In the genomic region with DNA sequence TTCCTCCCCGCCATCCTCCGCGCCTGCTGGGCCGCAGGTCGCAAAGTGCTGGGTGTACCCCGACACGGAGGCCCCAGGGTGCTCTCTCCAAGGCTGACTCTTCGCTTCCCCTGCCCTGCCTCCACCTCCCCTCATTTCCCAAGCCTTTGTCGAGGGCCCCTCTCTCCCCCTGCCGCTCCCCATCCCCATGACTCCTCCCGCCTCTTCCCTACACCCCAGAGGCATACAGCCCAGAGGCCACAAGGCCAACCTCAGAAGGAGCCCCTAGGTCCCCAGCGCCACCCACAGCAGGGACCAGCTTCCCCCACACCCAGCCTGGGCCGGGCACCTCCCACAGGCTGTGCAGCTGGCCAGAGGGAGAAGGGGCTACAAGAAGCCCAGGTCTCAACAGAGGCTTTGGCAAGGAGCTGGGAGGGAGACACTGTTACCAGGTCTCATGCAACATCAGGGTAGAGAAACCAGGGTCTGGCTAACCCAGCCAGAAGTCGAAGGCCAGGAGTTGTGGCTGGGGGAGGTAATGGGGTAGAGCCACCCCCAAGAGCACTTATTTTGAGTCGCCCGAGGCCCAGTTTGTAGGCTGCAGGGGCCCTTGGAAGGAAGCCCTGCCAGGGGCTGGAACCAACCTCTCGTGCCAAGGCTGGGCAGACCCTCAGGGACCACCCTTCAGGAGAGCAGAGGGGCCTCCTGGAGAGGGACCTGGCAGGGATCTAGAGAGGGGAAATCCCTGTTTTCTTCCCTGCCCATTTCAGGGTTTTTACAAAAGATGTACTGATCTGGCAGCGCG, we compare ENCODE assay signal across 25 cellular contexts. TPM values are rescaled to one million over a fixed set of nuclear protein-coding genes. Genes with fewer than 3 reads are reported as not detected.
DNase-seq lines count a peak whose midpoint lies in the region; ATAC-seq, FAIRE-seq and TF ChIP-seq lines count a peak whose summit lies in the region.
"Had no signal": no experiment of that assay in that cellular context is flagged by ENCODE, and none has a peak within 500 bp of the region (broad histone marks: within the 10 kb centered on the region; RNA-seq: fewer than 3 reads in every experiment).

No MANE protein-coding gene starts in this region.

- no peak overlapping the region for H4K8ac ChIP-seq in H9 (replicated peaks; ENCODE audit: insufficient read length, low read depth, low read length)

- H2BK15ac ChIP-seq in H9 (ENCODE audit: low read depth, low read length), result no peak overlapping the region

- H4K5ac ChIP-seq in H9 (ENCODE audit: insufficient read length, low read depth, low read length), result no peak overlapping the region

- no peak for TF ChIP-seq POLR2A in HepG2 (IDR thresholded peaks at IDR 0.05; ENCODE audit: insufficient read depth in 1 of 2, low read depth in 2 of 2, low read length in 2 of 2)
- TF ChIP-seq POLR2A in H54 (IDR thresholded peaks at IDR 0.05; ENCODE audit: low read depth, low read length), result no peak

- H3K9me3 ChIP-seq in H9 (ENCODE audit: control insufficient read depth, low read depth, low read length), result no peaks in the 10 kb centered on the region
- H3K9me3 ChIP-seq in HepG2 (ENCODE audit: low read length), result no peaks in the 10 kb centered on the region

- H3K36me3 ChIP-seq in HepG2 (replicated peaks in 1 of 2; ENCODE audit: control insufficient read depth in 1 of 2, insufficient read depth in 2 of 2, low read length in 2 of 2), result peaks cover 5 to 41% of the 10 kb centered on the region in 2 experiments

- no peak overlapping the region for H3K4ac ChIP-seq in H9 (ENCODE audit: low read depth, low read length)

- H4K20me1 ChIP-seq in H9 (ENCODE audit: control insufficient read depth, insufficient read depth, insufficient read length) (no peaks in the 10 kb centered on the region), HepG2 (ENCODE audit: insufficient read depth, low read length) (no peaks in the 10 kb centered on the region)

- no peak overlapping the region for H4K91ac ChIP-seq in H9 (ENCODE audit: insufficient read length, low read depth, low read length)

- H3K79me2 ChIP-seq in H9 (ENCODE audit: insufficient read depth, low read length) (no peaks in the 10 kb centered on the region), HepG2 (ENCODE audit: insufficient read depth, low read length) (no peaks in the 10 kb centered on the region)

- H3K27me3 ChIP-seq in H9 (ENCODE audit: insufficient read depth, low read length) (no peaks in the 10 kb centered on the region), HepG2 (ENCODE audit: control insufficient read depth in 1 of 2, insufficient read depth in 2 of 2, low read length in 2 of 2) (no peaks in the 10 kb centered on the region)

- in situ Hi-C loops in HepG2 (cut with HindIII; ENCODE audit: extremely low pct_ligation_motif_present, low pct_unique_long_range_greater_than_20kb), result no loop called here

- H3T11ph ChIP-seq in H9 (ENCODE audit: low read length), result no peak overlapping the region

- no peak overlapping the region for H2BK5ac ChIP-seq in H9 (ENCODE audit: insufficient read length, low read length)

- WGBS in H9 (ENCODE audit: extremely low coverage, insufficient read length, low lambda C conversion rate), result no CpG with 5 or more reads among the region's 19 CpGs
- WGBS in HepG2 (ENCODE audit: low lambda C conversion rate), result 97% methylated on average over 15 of the region's 19 CpGs

- H3K4me3 ChIP-seq in HepG2 (replicated peaks in 1 of 3; ENCODE audit: insufficient read depth in 1 of 3, low read depth in 2 of 3, low read length in 3 of 3), result no peak overlapping the region
- H3K4me3 ChIP-seq: GM23248 had no signal

- H3K27ac Mint-ChIP-seq in H9, result no peak overlapping the region; a peak in 1 of 7 replicates
- H3K27ac Mint-ChIP-seq: activated naive CD4-positive, alpha-beta T cell treated with anti-CD3 and anti-CD28 coated beads, Interleukin-2, amount 10 ng/mL, durations not matched to agents 7 days and 5 days; CD4-positive, alpha-beta memory T cell had no signal

- ATAC-seq in HepG2, result no peak; the same call in 2 of the 3 replicates
- ATAC-seq in HG03521 (IDR thresholded peaks at IDR 0.05; ENCODE audit: unreplicated experiment), result no peak

- no peak overlapping the region for H3K27ac ChIP-seq in H9 (ENCODE audit: insufficient read length, low read depth, low read length)
- H3K27ac ChIP-seq in HepG2 (ENCODE audit: extremely low read length, insufficient read depth, low read length), result no peak overlapping the region
- H3K27ac ChIP-seq: GM23248, WERI-Rb-1 had no signal

- FAIRE-seq in HepG2 (lab: Jason Lieb, UNC) (no peak), H54 (lab: Jason Lieb, UNC) (no peak)
- FAIRE-seq: keratinocyte had no signal

- TF ChIP-seq CTCF in H9 (conservative IDR thresholded peaks at IDR 0.05), result no peak
- TF ChIP-seq CTCF in HepG2 (CRISPR knock-in tag; IDR thresholded peaks at IDR 0.05), result no peak

- POLR2A ChIA-PET in HepG2 (lab: Yijun Ruan, JAX), result no interaction called here

- no peak overlapping the region for H3K14ac ChIP-seq in H9 (ENCODE audit: insufficient read depth, low read length)

- H2AK5ac ChIP-seq in H9 (ENCODE audit: insufficient read length, low read length), result no peak overlapping the region

- no peak overlapping the region for H3K4me3 Mint-ChIP-seq in H9
- H3K4me3 Mint-ChIP-seq: activated naive CD4-positive, alpha-beta T cell treated with anti-CD3 and anti-CD28 coated beads, Interleukin-2, amount 10 ng/mL, durations not matched to agents 7 days and 5 days; CD4-positive, alpha-beta memory T cell had no signal

- H3K36me3 Mint-ChIP-seq in H9 (ENCODE audit: insufficient read depth in 1 of 3, low read depth in 3 of 3), result peaks cover 25 to 58% (median 41%) of the 10 kb centered on the region in 3 experiments
- H3K36me3 Mint-ChIP-seq: activated naive CD4-positive, alpha-beta T cell treated with anti-CD3 and anti-CD28 coated beads, Interleukin-2, amount 10 ng/mL, durations not matched to agents 7 days and 5 days had no signal

- no peak overlapping the region for H3K23ac ChIP-seq in H9 (ENCODE audit: insufficient read length, low read depth, low read length)

- no peaks in the 10 kb centered on the region; the same call in 1 of the 2 replicates for H3K27me3 Mint-ChIP-seq in H9 (ENCODE audit: low read depth)
- H3K27me3 Mint-ChIP-seq: activated naive CD4-positive, alpha-beta T cell treated with anti-CD3 and anti-CD28 coated beads, Interleukin-2, amount 10 ng/mL, durations not matched to agents 7 days and 5 days had no signal

- no peak overlapping the region for H3K56ac ChIP-seq in H9 (ENCODE audit: insufficient read length, low read depth, low read length)

- TF ChIP-seq RAD21 in HepG2 (CRISPR knock-in tag; IDR thresholded peaks at IDR 0.05), result no peak

- no peaks in the 10 kb centered on the region for H3K23me2 ChIP-seq in H9 (ENCODE audit: insufficient read length, low read depth, low read length, poor library complexity, severe bottlenecking)

- intact Hi-C loops in HepG2 (cut with micrococcal nuclease; ENCODE audit: unreplicated experiment), result no loop called here
- intact Hi-C loops in posterior vena cava (cut with DNase I), result no loop called here

- no peak for TF ChIP-seq EP300 in HepG2 (IDR thresholded peaks at IDR 0.05; ENCODE audit: low read depth in 2 of 2, low read length in 2 of 2)
- no peak for TF ChIP-seq EP300 in HepG2 (CRISPR knock-in tag; IDR thresholded peaks at IDR 0.05; ENCODE audit: borderline replicate concordance)

- BruUV-seq in HepG2 (replicated peaks; lab: Mats Ljungman, UMichigan), result no TSS peak

- peaks cover 2 to 6% of the 10 kb centered on the region in 2 experiments; a peak in 3 of 4 replicates for H3K4me1 Mint-ChIP-seq in H9
- H3K4me1 Mint-ChIP-seq: activated naive CD4-positive, alpha-beta T cell treated with anti-CD3 and anti-CD28 coated beads, Interleukin-2, amount 10 ng/mL, durations not matched to agents 7 days and 5 days; CD4-positive, alpha-beta memory T cell had no signal

- no peak overlapping the region for H2BK20ac ChIP-seq in H9 (ENCODE audit: low read depth, low read length, poor library complexity, severe bottlenecking)

- H3K9ac ChIP-seq in H9 (ENCODE audit: extremely low read depth, insufficient read length, low read length), result no peak overlapping the region
- H3K9ac ChIP-seq in HepG2 (ENCODE audit: insufficient read depth, low read depth, low read length), result no peak overlapping the region
- H3K9ac ChIP-seq: GM23248 had no signal

- H3K9me3 Mint-ChIP-seq in H9, result peaks cover 6 to 10% of the 10 kb centered on the region in 2 experiments

- H3K18ac ChIP-seq in H9 (ENCODE audit: insufficient read length, low read depth, low read length), result no peak overlapping the region

- H3K4me2 ChIP-seq in H9 (ENCODE audit: insufficient read depth, insufficient read length, low read length) (no peak overlapping the region), HepG2 (ENCODE audit: low read depth, low read length) (no peak overlapping the region)

- H2BK120ac ChIP-seq in H9 (ENCODE audit: low read depth, low read length, poor library complexity, severe bottlenecking), result no peak overlapping the region

- CTCF ChIA-PET in HepG2 (lab: Yijun Ruan, JAX; ENCODE audit: low intra/inter-chr PET ratio, low total read pairs), result no interaction called here

- DNase-seq in D341Med (ENCODE audit: low spot score) (peak; percentile 14), H9 (peak; percentile 17), HepG2 (ENCODE audit: low spot score) (no peak), posterior vena cava (ENCODE audit: low spot score) (peak; percentile 72), H54 (ENCODE audit: insufficient read length, low spot score) (no peak)
- DNase-seq in stimulated activated CD4-positive, alpha-beta T cell treated with anti-CD3 and anti-CD28 coated beads, Interleukin-4, amount 100 ng/mL, for 24 hours, result no peak
- DNase-seq in effector CD4-positive, alpha-beta T cell, result no peak
- DNase-seq: activated naive CD4-positive, alpha-beta T cell treated with anti-CD3 and anti-CD28 coated beads, Interleukin-2, amount 10 ng/mL, durations not matched to agents 7 days and 5 days; activated T-cell treated with anti-CD3 and anti-CD28 coated beads, Interleukin-2, amount 50 U/mL, for 1 hour; anterior cingulate cortex; CD4-positive, alpha-beta memory T cell; central memory CD4-positive, alpha-beta T cell; dermis blood vessel endothelial cell; DMS 273 treated with DMSO at 0.1 percent for 48 hours; GM23248; NCI-H1417; NCI-H2081 treated with DMSO at 0.1 percent for 48 hours; occipital lobe; OCI-M1; SHP77 treated with DMSO at 0.1 percent for 48 hours; T-helper 9 cell; trophoblast cell; WERI-Rb-1 had no signal

- no peak overlapping the region for H2BK12ac ChIP-seq in H9 (ENCODE audit: insufficient read length, low read depth, low read length)

- H2AFZ ChIP-seq in H9 (ENCODE audit: low read length) (no peak overlapping the region), HepG2 (ENCODE audit: low read length) (no peak overlapping the region)
- H2AFZ ChIP-seq: GM23248 had no signal

- H3K4me1 ChIP-seq in H9 (ENCODE audit: insufficient read depth, low read length) (no peaks in the 10 kb centered on the region), HepG2 (ENCODE audit: insufficient read depth, low read length) (peaks cover 4% of the 10 kb centered on the region)

- no peaks in the 10 kb centered on the region for H3K79me1 ChIP-seq in H9 (ENCODE audit: insufficient read depth, low read depth, low read length, poor library complexity, severe bottlenecking)

RNA-seq across cellular contexts. Expression of gene SARDH, which starts 24.5 kb away (rescaled TPM):
- total RNA-seq in H9 (2021) (5.3 TPM in 2 replicates), HepG2 (2016; rRNA removed; fragmentation: Illumina TruSeq; extraction: Trizol) (32.5 and 34.9 TPM in 2 replicates), posterior vena cava (1 to 10 TPM in 1 of 2 donors, under 1 TPM in 1; 0.62 to 1.8 TPM)
- 5.5 and 6.4 TPM in 2 replicates for total RNA-seq in HepG2 (2016; cell fraction: cytosol; rRNA removed; fragmentation: Illumina TruSeq; extraction: Trizol; ENCODE audit: low read depth)
- total RNA-seq in HepG2 (2016; cell fraction: insoluble cytoplasmic fraction; rRNA removed; fragmentation: Illumina TruSeq; extraction: Trizol), result 25.6 and 34.1 TPM in 2 replicates
- 13.0 TPM in 2 replicates for total RNA-seq in HepG2 (2016; cell fraction: membrane; rRNA removed; fragmentation: Illumina TruSeq; extraction: Trizol)
- total RNA-seq in HepG2 (2016; cell fraction: nucleus; rRNA removed; fragmentation: Illumina TruSeq; extraction: Trizol), result 26.8 and 31.9 TPM in 2 replicates
- polyA plus RNA-seq in HepG2 (2011; rRNA removed), result 11.6 and 15.6 TPM in 2 replicates
- polyA plus RNA-seq in HepG2 (2011; cell fraction: cytosol; rRNA removed), result 6.1 and 10.1 TPM in 2 replicates
- 107 and 130 TPM in 2 replicates for polyA plus RNA-seq in HepG2 (2011; cell fraction: nucleus; rRNA removed)
- polyA plus RNA-seq in HepG2 (2012), result 20.2 and 23.9 TPM in 2 replicates
- polyA plus RNA-seq in HepG2 (2016; cell fraction: cytosol; fragmentation: Illumina TruSeq; extraction: Trizol; ENCODE audit: low read depth), result 4.0 and 4.1 TPM in 2 replicates
- 23.4 and 31.6 TPM in 2 replicates for polyA plus RNA-seq in HepG2 (2016; cell fraction: insoluble cytoplasmic fraction; fragmentation: Illumina TruSeq; extraction: Trizol; ENCODE audit: low read depth)
- 7.8 and 8.3 TPM in 2 replicates for polyA plus RNA-seq in HepG2 (2016; cell fraction: membrane; fragmentation: Illumina TruSeq; extraction: Trizol; ENCODE audit: low read depth)
- 46.0 and 50.9 TPM in 2 replicates for polyA plus RNA-seq in HepG2 (2016; cell fraction: nucleus; fragmentation: Illumina TruSeq; extraction: Trizol; ENCODE audit: insufficient read depth, low read depth)
- 55.5 TPM in 1 of 2 replicates, not detected in the other for polyA minus RNA-seq in HepG2 (2011; rRNA and poly(A)+ RNA removed; ENCODE audit: low replicate concordance)
- 17.1 and 19.0 TPM in 2 replicates for polyA minus RNA-seq in HepG2 (2011; cell fraction: cytosol; rRNA and poly(A)+ RNA removed)
- polyA minus RNA-seq in HepG2 (2011; cell fraction: nucleus; rRNA and poly(A)+ RNA removed), result 35.9 and 37.7 TPM in 2 replicates

Comparison
In these comparisons a context has a peak if more than half of its experiments do, and no peak if none do; other contexts are left out.
1. DNase-seq: peak in D341Med (single experiment), H9 (single experiment) and posterior vena cava (single experiment); none in HepG2 (single experiment), H54 (single experiment), stimulated activated CD4-positive, alpha-beta T cell treated with anti-CD3 and anti-CD28 coated beads, Interleukin-4, amount 100 ng/mL, for 24 hours (single experiment) and effector CD4-positive, alpha-beta T cell (single experiment).